17 cellular contexts compared by ENCODE assay signal in the genomic region with DNA sequence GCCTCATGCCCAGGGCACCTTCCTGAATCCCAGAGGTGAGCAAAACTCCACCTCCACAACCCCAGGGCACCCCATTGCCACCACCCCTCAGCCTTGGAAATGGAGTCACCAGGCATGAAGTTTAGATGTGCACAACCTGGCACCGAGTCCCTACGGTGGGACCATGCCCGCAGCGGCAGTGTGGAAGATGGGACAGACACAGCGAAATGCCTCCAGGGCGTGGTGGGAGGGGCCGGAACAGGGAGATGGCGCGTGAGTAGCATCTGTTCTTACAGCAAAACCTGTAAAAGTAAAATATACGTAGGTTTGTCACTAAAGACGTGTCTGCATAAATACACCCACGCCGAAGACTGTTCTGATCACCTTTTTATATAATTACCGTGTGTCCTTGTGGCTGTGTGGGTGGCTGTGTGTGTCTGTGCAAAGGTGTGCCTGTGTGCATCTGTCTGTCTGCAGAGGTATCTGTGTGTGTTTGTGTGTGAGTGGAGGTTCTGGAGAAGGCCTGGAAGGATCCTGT. TPM values are rescaled to one million over a fixed set of nuclear protein-coding genes. Genes with fewer than 3 reads are reported as not detected.
DNase-seq lines count a peak whose midpoint lies in the region; ATAC-seq and TF ChIP-seq lines count a peak whose summit lies in the region.
"Had no signal": no experiment of that assay in that cellular context is flagged by ENCODE, and none has a peak within 500 bp of the region (broad histone marks: within the 10 kb centered on the region; RNA-seq: fewer than 3 reads in every experiment).

No MANE protein-coding gene starts in this region.

- H2BK15ac ChIP-seq in IMR-90 (ENCODE audit: low read depth, low read length) = no peak overlapping the region

- H3K23ac ChIP-seq in IMR-90 (ENCODE audit: low read depth, low read length) = no peak overlapping the region

- TF ChIP-seq CTCF in BE2C (IDR thresholded peaks at IDR 0.05; ENCODE audit: low read depth, low read length) (no peak), GM10266 (IDR thresholded peaks at IDR 0.05; ENCODE audit: control insufficient read depth, insufficient read depth, low read depth, missing control alignments) (no peak), IMR-90 (conservative IDR thresholded peaks at IDR 0.05; ENCODE audit: low read depth, low read length) (no peak), foreskin fibroblast (IDR thresholded peaks at IDR 0.05; ENCODE audit: low read depth, low read length) (no peak)
- TF ChIP-seq CTCF in CD8-positive, alpha-beta T cell (IDR thresholded peaks at IDR 0.05) = no peak

- H3K27ac Mint-ChIP-seq in CD8-positive, alpha-beta T cell = no peak overlapping the region
- H3K27ac Mint-ChIP-seq: B cell had no signal

- no peak overlapping the region for H2AK5ac ChIP-seq in IMR-90 (ENCODE audit: low read depth, low read length)

- H4K8ac ChIP-seq in IMR-90 (ENCODE audit: low read depth in 2 of 2, low read length in 2 of 2) = no peak overlapping the region

- dilution Hi-C loops in IMR-90 (cut with HindIII; ENCODE audit: low sequenced_read_pairs, unreplicated experiment) = no loop called here

- 100% methylated on average over 4 of the region's 14 CpGs; no CpG with 5 or more reads in 1 of the 2 experiments for WGBS in IMR-90 (ENCODE audit: extremely low coverage in 2 of 2, insufficient read length in 1 of 2), 2 experiments

- no peak overlapping the region for H2AFZ ChIP-seq in IMR-90 (replicated peaks; ENCODE audit: low read length, poor library complexity)

- no peak overlapping the region for H2BK120ac ChIP-seq in IMR-90 (ENCODE audit: low read depth, low read length)

- no peaks in the 10 kb centered on the region for H3K4me1 Mint-ChIP-seq in activated T-cell treated with anti-CD3 and anti-CD28 coated beads, Interleukin-2, amount 50 U/mL, for 4 hours (ENCODE audit: low read depth)
- no peaks in the 10 kb centered on the region for H3K4me1 Mint-ChIP-seq in CD8-positive, alpha-beta T cell (ENCODE audit: low read depth)
- H3K4me1 Mint-ChIP-seq: B cell had no signal

- H3K18ac ChIP-seq in IMR-90 (ENCODE audit: low read depth, low read length) = no peak overlapping the region

- H3K14ac ChIP-seq in IMR-90 (replicated peaks; ENCODE audit: low read depth, low read length) = no peak overlapping the region

- no peak overlapping the region for H4K5ac ChIP-seq in IMR-90 (ENCODE audit: low read depth, low read length)

- no peak overlapping the region for H2BK5ac ChIP-seq in IMR-90 (ENCODE audit: low read depth, low read length, poor library complexity, severe bottlenecking)

- no TSS peak for BruUV-seq in IMR-90 (replicated peaks; lab: Mats Ljungman, UMichigan)

- no peak for TF ChIP-seq POLR2A in IMR-90 (IDR thresholded peaks at IDR 0.05; ENCODE audit: low read depth, low read length)

- H4K20me1 ChIP-seq in IMR-90 (ENCODE audit: insufficient read depth, low read length) = no peaks in the 10 kb centered on the region; the same call in 1 of the 2 replicates

- in situ Hi-C loops in IMR-90 (cut with MboI; ENCODE audit: low sequenced_read_pairs) = no loop called here

- H3K27ac ChIP-seq in IMR-90 (ENCODE audit: insufficient read depth, low read length) = no peak overlapping the region
- no peak overlapping the region for H3K27ac ChIP-seq in CD8-positive, alpha-beta T cell (ENCODE audit: low read depth, low read length)
- H3K27ac ChIP-seq: C4-2B, KMS-11 had no signal

- intact Hi-C loops in IMR-90 (cut with micrococcal nuclease) (no loop called here), head of caudate nucleus (cut with DNase I) (no loop called here)
- intact Hi-C loops in CD8-positive, alpha-beta T cell (cut with DNase I, micrococcal nuclease) = no loop called here

- H3K9me3 Mint-ChIP-seq in activated T-cell treated with anti-CD3 and anti-CD28 coated beads, Interleukin-2, amount 50 U/mL, for 4 hours = no peaks in the 10 kb centered on the region
- no peaks in the 10 kb centered on the region for H3K9me3 Mint-ChIP-seq in CD8-positive, alpha-beta T cell
- H3K9me3 Mint-ChIP-seq: IgD-negative memory B cell had no signal

- ATAC-seq in IMR-90 (ENCODE audit: low read depth) = no peak
- no peak for ATAC-seq in activated T-cell treated with anti-CD3 and anti-CD28 coated beads, Interleukin-2, amount 50 U/mL, for 4 hours
- ATAC-seq in CD8-positive, alpha-beta T cell = no peak
- ATAC-seq: GM12878, HCT116 had no signal

- H3K36me3 ChIP-seq in BE2C (no peaks in the 10 kb centered on the region), IMR-90 (ENCODE audit: control insufficient read depth, insufficient read depth, low read length) (no peaks in the 10 kb centered on the region)
- H3K36me3 ChIP-seq in CD8-positive, alpha-beta T cell (ENCODE audit: insufficient read depth, low read length) = no peaks in the 10 kb centered on the region

- H3K36me3 Mint-ChIP-seq in activated T-cell treated with anti-CD3 and anti-CD28 coated beads, Interleukin-2, amount 50 U/mL, for 4 hours (ENCODE audit: insufficient read depth) = no peaks in the 10 kb centered on the region
- no peaks in the 10 kb centered on the region for H3K36me3 Mint-ChIP-seq in CD8-positive, alpha-beta T cell
- H3K36me3 Mint-ChIP-seq: CD4-positive, alpha-beta memory T cell had no signal

- DNase-seq in BE2C = peak; percentile 70
- DNase-seq in GM10266 (ENCODE audit: extremely low spot score) = peak; percentile 10
- DNase-seq in IMR-90 = no peak
- DNase-seq in head of caudate nucleus = peak in 28 of 42 donors; percentile 3 to 66 (median 38)
- no peak for DNase-seq in activated T-cell treated with anti-CD3 and anti-CD28 coated beads, Interleukin-2, amount 50 U/mL, for 4 hours
- no peak for DNase-seq in foreskin fibroblast
- no peak for DNase-seq in CD8-positive, alpha-beta T cell
- DNase-seq in cortex of kidney (lab: John Stamatoyannopoulos, UW) = no peak
- DNase-seq: CD4-positive, alpha-beta memory T cell; COR-L47; DND-41 had no signal

- H3K4me1 ChIP-seq in BE2C = peaks cover 7% of the 10 kb centered on the region
- no peaks in the 10 kb centered on the region for H3K4me1 ChIP-seq in IMR-90 (ENCODE audit: control insufficient read depth, insufficient read depth, low read length)
- no peaks in the 10 kb centered on the region for H3K4me1 ChIP-seq in CD8-positive, alpha-beta T cell (ENCODE audit: insufficient read depth, low read length)

- H4K91ac ChIP-seq in IMR-90 (ENCODE audit: insufficient read depth, low read depth, low read length) = no peak overlapping the region

- H3K4ac ChIP-seq in IMR-90 (ENCODE audit: low read depth, low read length) = no peak overlapping the region

- no peak overlapping the region for H3K56ac ChIP-seq in IMR-90 (ENCODE audit: extremely low read depth, insufficient read depth, low read length)

- POLR2A ChIA-PET in IMR-90 (lab: Charles Lee; ENCODE audit: unreplicated experiment) = no interaction called here
- POLR2A ChIA-PET in CD8-positive, alpha-beta T cell (lab: Charles Lee) = no interaction called here

- H3K9me3 ChIP-seq in BE2C (no peaks in the 10 kb centered on the region), IMR-90 (ENCODE audit: control insufficient read depth, insufficient read depth, low read length) (no peaks in the 10 kb centered on the region)
- no peaks in the 10 kb centered on the region for H3K9me3 ChIP-seq in CD8-positive, alpha-beta T cell (ENCODE audit: low read length)

- no peak overlapping the region for H3K9ac ChIP-seq in IMR-90 (ENCODE audit: low read depth, low read length)
- H3K9ac ChIP-seq: KMS-11 had no signal

- no peak overlapping the region for H2BK20ac ChIP-seq in IMR-90 (ENCODE audit: low read depth, low read length)

- H3K27me3 Mint-ChIP-seq in activated T-cell treated with anti-CD3 and anti-CD28 coated beads, Interleukin-2, amount 50 U/mL, for 4 hours (ENCODE audit: low read depth) = peaks cover 9% of the 10 kb centered on the region
- H3K27me3 Mint-ChIP-seq in CD8-positive, alpha-beta T cell (ENCODE audit: low read depth) = no peaks in the 10 kb centered on the region

- CTCF ChIA-PET in IMR-90 (lab: Yijun Ruan, JAX) = interaction anchor here (1.0 kb wide), 1 partner anchor 16 kb away, joined by 3 read pairs; no protein-coding TSS in a partner anchor
- CTCF ChIA-PET in CD8-positive, alpha-beta T cell (lab: Charles Lee) = no interaction called here

- H3K27me3 ChIP-seq in BE2C (no peaks in the 10 kb centered on the region), IMR-90 (ENCODE audit: control insufficient read depth, insufficient read depth, low read length) (peaks cover 29% of the 10 kb centered on the region)
- H3K27me3 ChIP-seq in CD8-positive, alpha-beta T cell (ENCODE audit: insufficient read depth, low read length) = no peaks in the 10 kb centered on the region

- no peaks in the 10 kb centered on the region for H3K79me1 ChIP-seq in IMR-90 (ENCODE audit: low read depth in 1 of 2, low read length in 2 of 2)

- H3K4me3 ChIP-seq in BE2C (ENCODE audit: low read depth, low read length) (peak overlapping the region; percentile 10; the same call in 1 of the 2 replicates), IMR-90 (ENCODE audit: insufficient read depth, low read depth, low read length) (no peak overlapping the region), foreskin fibroblast (ENCODE audit: low read depth in 1 of 2, low read length in 2 of 2) (no peak overlapping the region)
- H3K4me3 ChIP-seq in CD8-positive, alpha-beta T cell (ENCODE audit: low read depth, low read length) = no peak overlapping the region
- H3K4me3 ChIP-seq: GM12878 had no signal

- no peaks in the 10 kb centered on the region for H3K9me1 ChIP-seq in IMR-90 (ENCODE audit: insufficient read depth, low read length)

- no peak for TF ChIP-seq RAD21 in IMR-90 (IDR thresholded peaks at IDR 0.05; ENCODE audit: low read length)

- H3K4me2 ChIP-seq in IMR-90 (ENCODE audit: low read depth, low read length) = no peak overlapping the region
- H3K4me2 ChIP-seq: KMS-11 had no signal

- no peak overlapping the region for H3K4me3 Mint-ChIP-seq in activated T-cell treated with anti-CD3 and anti-CD28 coated beads, Interleukin-2, amount 50 U/mL, for 4 hours
- H3K4me3 Mint-ChIP-seq in CD8-positive, alpha-beta T cell = no peak overlapping the region
- H3K4me3 Mint-ChIP-seq: B cell, IgD-negative memory B cell had no signal

- peak overlapping the region; percentile 55 for H2AK9ac ChIP-seq in IMR-90 (replicated peaks; ENCODE audit: low read depth, low read length, poor library complexity)

TF ChIP-seq in IMR-90, 13 proteins besides CTCF, POLR2A, EP300 and RAD21:
- no peak for TF ChIP-seq MAFK (IDR thresholded peaks at IDR 0.05; ENCODE audit: low read depth, low read length)

RNA-seq across cellular contexts. Expression of a gene that starts 17.4 kb away (rescaled TPM):
- 0.32 TPM for polyA plus RNA-seq in BE2C (2012; ENCODE audit: insufficient read depth, insufficient read length, low read depth)
- not detected in 2 replicates for total RNA-seq in IMR-90 (2012; rRNA removed)
- polyA plus RNA-seq in IMR-90 (2012; rRNA removed) = not detected in 2 replicates
- 0.01 TPM in 1 of 2 replicates, not detected in the other for polyA plus RNA-seq in IMR-90 (2012; cell fraction: cytosol; rRNA removed)
- polyA plus RNA-seq in IMR-90 (2012; cell fraction: nucleus; rRNA removed; ENCODE audit: low replicate concordance) = 0.02 and 0.14 TPM in 2 replicates
- under 1 TPM; 0.19 to 0.40 (median 0.40) TPM for total RNA-seq in activated T-cell treated with anti-CD3 and anti-CD28 coated beads, Interleukin-2, amount 50 U/mL, for 4 hours
- under 1 TPM; 0.22 to 0.60 TPM for total RNA-seq in CD8-positive, alpha-beta T cell

Comparison
In these comparisons a context has a peak if more than half of its experiments do, and no peak if none do; other contexts are left out.
1. DNase-seq: peak in BE2C (single experiment), GM10266 (single experiment) and head of caudate nucleus (28 of 42); none in IMR-90 (single experiment), activated T-cell treated with anti-CD3 and anti-CD28 coated beads, Interleukin-2, amount 50 U/mL, for 4 hours (single experiment), foreskin fibroblast (0 of 2), CD8-positive, alpha-beta T cell (0 of 7) and cortex of kidney (single experiment).